ENCODE assay signal across 12 cellular contexts in genomic region chr4:121706595-121707021, GRCh38. TPM values are rescaled to one million over a fixed set of nuclear protein-coding genes. Genes with fewer than 3 reads are reported as not detected.
A peak's percentile ranks its signal among the peaks of the same experiment; 100 is the strongest.
DNase-seq lines count a peak whose midpoint lies in the region; ATAC-seq and TF ChIP-seq lines count a peak whose summit lies in the region.
"Had no signal": no experiment of that assay in that cellular context is flagged by ENCODE, and none has a peak within 500 bp of the region (broad histone marks: within the 10 kb centered on the region; RNA-seq: fewer than 3 reads in every experiment).

No MANE protein-coding gene starts in this region.

- no peaks in the 10 kb centered on the region for H3K36me3 Mint-ChIP-seq in CD4-positive, alpha-beta memory T cell
- peaks cover 7% of the 10 kb centered on the region for H3K36me3 Mint-ChIP-seq in activated CD4-positive, alpha-beta memory T cell treated with anti-CD3 and anti-CD28 coated beads, Interleukin-2, amount 10 ng/mL, durations not matched to agents 7 days and 5 days (ENCODE audit: low read depth)

- intact Hi-C loops in CD4-positive, alpha-beta memory T cell (cut with micrococcal nuclease): no loop called here
- intact Hi-C loops in lower lobe of right lung (cut with DNase I): no loop called here

- peaks cover 4% of the 10 kb centered on the region for H3K4me1 ChIP-seq in CD4-positive, alpha-beta memory T cell (ENCODE audit: insufficient read depth, low read length)
- H3K4me1 ChIP-seq in lower lobe of right lung: peaks cover 3% of the 10 kb centered on the region

- peak overlapping the region in 2 of 8 donors; percentile 19 to 55 for H3K4me3 Mint-ChIP-seq in CD4-positive, alpha-beta memory T cell
- peak overlapping the region; percentile 33 for H3K4me3 Mint-ChIP-seq in activated CD4-positive, alpha-beta memory T cell treated with anti-CD3 and anti-CD28 coated beads, Interleukin-2, amount 10 ng/mL, durations not matched to agents 7 days and 5 days
- H3K4me3 Mint-ChIP-seq: naive B cell had no signal

- no peaks in the 10 kb centered on the region for H3K9me3 Mint-ChIP-seq in CD4-positive, alpha-beta memory T cell
- H3K9me3 Mint-ChIP-seq in activated CD4-positive, alpha-beta memory T cell treated with anti-CD3 and anti-CD28 coated beads, Interleukin-2, amount 10 ng/mL, durations not matched to agents 7 days and 5 days: no peaks in the 10 kb centered on the region

- ATAC-seq in HG02610 (IDR thresholded peaks at IDR 0.05; ENCODE audit: unreplicated experiment): peak; percentile 70
- peak; percentile 43 to 55 for ATAC-seq in lower lobe of right lung
- no peak for ATAC-seq in HG03565 (IDR thresholded peaks at IDR 0.05; ENCODE audit: unreplicated experiment)
- ATAC-seq in GM21528 (IDR thresholded peaks at IDR 0.05; ENCODE audit: low FRiP score, unreplicated experiment): no peak

- H3K36me3 ChIP-seq in CD4-positive, alpha-beta memory T cell (ENCODE audit: insufficient read depth, low read length): no peaks in the 10 kb centered on the region
- no peaks in the 10 kb centered on the region for H3K36me3 ChIP-seq in lower lobe of right lung
- H3K36me3 ChIP-seq: transverse colon had no signal

- H3K4me1 Mint-ChIP-seq in CD4-positive, alpha-beta memory T cell: peaks cover 4 to 11% (median 9%) of the 10 kb centered on the region in 4 donors
- peaks cover 45% of the 10 kb centered on the region for H3K4me1 Mint-ChIP-seq in activated CD4-positive, alpha-beta memory T cell treated with anti-CD3 and anti-CD28 coated beads, Interleukin-2, amount 10 ng/mL, durations not matched to agents 7 days and 5 days

- POLR2A ChIA-PET in CD4-positive, alpha-beta memory T cell (lab: Charles Lee; ENCODE audit: partially characterized antibody): no interaction called here
- POLR2A ChIA-PET in activated CD4-positive, alpha-beta memory T cell treated with anti-CD3 and anti-CD28 coated beads, Interleukin-2, amount 10 ng/mL, durations not matched to agents 7 days and 5 days (lab: Charles Lee): interaction anchor here (8.2 kb wide), 1 partner anchor 10 kb away, joined by 77 read pairs; the partner anchor contains the start of gene ANXA5

- CTCF ChIA-PET in CD4-positive, alpha-beta memory T cell (lab: Charles Lee; ENCODE audit: partially characterized antibody): no interaction called here
- CTCF ChIA-PET in activated CD4-positive, alpha-beta memory T cell treated with anti-CD3 and anti-CD28 coated beads, Interleukin-2, amount 10 ng/mL, durations not matched to agents 7 days and 5 days (lab: Charles Lee): interaction anchor here (0.6 kb wide), 1 partner anchor 1036 kb away, joined by 4 read pairs; no protein-coding TSS in a partner anchor

- H3K27me3 Mint-ChIP-seq in CD4-positive, alpha-beta memory T cell: peaks cover 15 to 25% of the 10 kb centered on the region in 2 donors
- H3K27me3 Mint-ChIP-seq in activated CD4-positive, alpha-beta memory T cell treated with anti-CD3 and anti-CD28 coated beads, Interleukin-2, amount 10 ng/mL, durations not matched to agents 7 days and 5 days: peaks cover 17% of the 10 kb centered on the region

- peak in 4 of 5 donors; percentile 4 to 57 (median 17) for DNase-seq in CD4-positive, alpha-beta memory T cell
- peak; percentile 80 for DNase-seq in activated CD4-positive, alpha-beta memory T cell treated with anti-CD3 and anti-CD28 coated beads, Interleukin-2, amount 10 ng/mL, durations not matched to agents 7 days and 5 days
- DNase-seq in lower lobe of right lung: no peak
- no peak for DNase-seq in SK-N-DZ (ENCODE audit: low spot score)
- DNase-seq in hepatic stellate cell (ENCODE audit: low spot score): no peak
- DNase-seq: DMS53, naive B cell, transverse colon had no signal

- H3K27ac ChIP-seq in CD4-positive, alpha-beta memory T cell (ENCODE audit: low read depth, low read length): no peak overlapping the region
- H3K27ac ChIP-seq in lower lobe of right lung: no peak overlapping the region
- H3K27ac ChIP-seq: coronary artery, transverse colon had no signal

- H3K27ac Mint-ChIP-seq in CD4-positive, alpha-beta memory T cell: peak overlapping the region in 3 of 7 donors; percentile 5 to 77 (median 63)
- H3K27ac Mint-ChIP-seq in activated CD4-positive, alpha-beta memory T cell treated with anti-CD3 and anti-CD28 coated beads, Interleukin-2, amount 10 ng/mL, durations not matched to agents 7 days and 5 days: peak overlapping the region; percentile 72
- H3K27ac Mint-ChIP-seq: naive B cell had no signal

- H3K27me3 ChIP-seq in CD4-positive, alpha-beta memory T cell (ENCODE audit: insufficient read depth, low read length): no peaks in the 10 kb centered on the region
- H3K27me3 ChIP-seq in lower lobe of right lung (ENCODE audit: low read depth): no peaks in the 10 kb centered on the region
- H3K27me3 ChIP-seq: transverse colon had no signal

- no peak overlapping the region for H3K4me3 ChIP-seq in CD4-positive, alpha-beta memory T cell (ENCODE audit: low read length in 2 of 2)
- no peak overlapping the region for H3K4me3 ChIP-seq in lower lobe of right lung
- H3K4me3 ChIP-seq: coronary artery, transverse colon had no signal

- H3K9me3 ChIP-seq in CD4-positive, alpha-beta memory T cell (ENCODE audit: control insufficient read depth in 1 of 2, low read length in 2 of 2): no peaks in the 10 kb centered on the region
- no peaks in the 10 kb centered on the region for H3K9me3 ChIP-seq in lower lobe of right lung
- H3K9me3 ChIP-seq: transverse colon had no signal

- TF ChIP-seq CTCF in lower lobe of right lung (IDR thresholded peaks at IDR 0.05): no peak

RNA-seq across cellular contexts. Expression of gene ANXA5, which starts 9.8 kb away (rescaled TPM):
- total RNA-seq in CD4-positive, alpha-beta memory T cell: 10 to 100 TPM; 70.7 to 77.0 TPM
- polyA plus RNA-seq in CD4-positive, alpha-beta memory T cell: 100 to 1,000 TPM; 202 to 316 TPM
- 100 to 1,000 TPM; 234 to 235 TPM for total RNA-seq in activated CD4-positive, alpha-beta memory T cell treated with anti-CD3 and anti-CD28 coated beads, Interleukin-2, amount 10 ng/mL, durations not matched to agents 7 days and 5 days
- total RNA-seq in lower lobe of right lung: 426 TPM
- polyA plus RNA-seq in SK-N-DZ (2014; cell fraction: cytosol; rRNA removed): 35.5 and 43.6 TPM in 2 replicates
- polyA plus RNA-seq in SK-N-DZ (2014; cell fraction: nucleus; rRNA removed): 27.1 and 29.5 TPM in 2 replicates

RNA-seq across cellular contexts. Expression of gene SMIM43, which starts 58.4 kb away (rescaled TPM):
- not detected for total RNA-seq in CD4-positive, alpha-beta memory T cell
- not detected for polyA plus RNA-seq in CD4-positive, alpha-beta memory T cell
- total RNA-seq in activated CD4-positive, alpha-beta memory T cell treated with anti-CD3 and anti-CD28 coated beads, Interleukin-2, amount 10 ng/mL, durations not matched to agents 7 days and 5 days: not detected
- 0.18 TPM for total RNA-seq in lower lobe of right lung
- not detected in 2 replicates for polyA plus RNA-seq in SK-N-DZ (2014; cell fraction: cytosol; rRNA removed)
- polyA plus RNA-seq in SK-N-DZ (2014; cell fraction: nucleus; rRNA removed): not detected in 2 replicates

Comparison
In these comparisons a context has a peak if more than half of its experiments do, and no peak if none do; other contexts are left out.
1. DNase-seq: peak in CD4-positive, alpha-beta memory T cell (4 of 5) and activated CD4-positive, alpha-beta memory T cell treated with anti-CD3 and anti-CD28 coated beads, Interleukin-2, amount 10 ng/mL, durations not matched to agents 7 days and 5 days (single experiment); none in lower lobe of right lung (single experiment), SK-N-DZ (single experiment) and hepatic stellate cell (single experiment).
2. ATAC-seq: peak in HG02610 (single experiment) and lower lobe of right lung (2 of 2); none in HG03565 (single experiment) and GM21528 (single experiment).